ENCODE assay signal across 16 cellular contexts in the genomic region with DNA sequence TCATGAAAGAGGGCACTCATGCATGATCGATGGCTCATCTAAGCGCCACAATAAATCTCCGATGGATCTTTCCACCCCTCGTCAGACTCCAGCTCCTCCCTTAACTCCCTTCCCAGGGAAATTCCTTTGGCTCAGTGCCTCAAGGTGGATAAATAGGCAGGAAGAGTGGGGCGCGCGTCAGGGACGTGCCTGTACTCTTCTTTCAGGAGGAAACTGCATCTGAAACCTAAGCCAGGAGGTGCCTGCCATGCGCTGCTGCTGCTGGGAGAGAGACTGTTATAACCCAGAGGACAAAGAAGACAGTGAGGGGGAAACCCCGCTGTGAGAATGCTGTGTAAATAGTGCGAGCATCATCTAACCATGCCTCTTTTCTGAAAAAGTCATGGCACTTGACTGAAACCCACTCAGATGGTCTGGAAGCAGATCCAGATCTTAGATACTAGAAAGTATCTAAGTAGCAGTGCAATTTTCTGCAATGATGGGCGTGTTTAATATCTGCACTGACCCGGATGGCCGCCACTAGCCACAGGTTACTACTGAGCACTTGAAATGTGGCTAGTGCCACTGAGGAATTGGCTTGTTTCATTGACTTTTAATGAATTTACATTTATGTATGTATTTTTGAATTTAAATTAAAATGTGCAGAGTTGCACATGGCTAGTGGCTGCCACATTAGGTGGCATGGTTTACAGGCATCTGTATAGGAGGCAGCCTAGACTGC.
DNase-seq lines count a peak whose midpoint lies in the region; ATAC-seq, FAIRE-seq and TF ChIP-seq lines count a peak whose summit lies in the region.
"Had no signal": no experiment of that assay in that cellular context is flagged by ENCODE, and none has a peak within 500 bp of the region (broad histone marks: within the 10 kb centered on the region; RNA-seq: fewer than 3 reads in every experiment).

No MANE protein-coding gene starts in this region.

- no peak overlapping the region for H3K27ac ChIP-seq in PC-9
- H3K27ac ChIP-seq: lower lobe of right lung, ovary had no signal

- TF ChIP-seq CTCF in epithelial cell of esophagus (IDR thresholded peaks at IDR 0.05; ENCODE audit: insufficient read depth, low read depth, low read length, missing control alignments) = no peak
- TF ChIP-seq CTCF in osteocyte (IDR thresholded peaks at IDR 0.05) = no peak
- no peak for TF ChIP-seq CTCF in PC-9 (conservative IDR thresholded peaks at IDR 0.05)

- H3K36me3 ChIP-seq in PC-9 (ENCODE audit: low read depth) = no peaks in the 10 kb centered on the region
- H3K36me3 ChIP-seq: lower lobe of right lung, ovary had no signal

- CTCF ChIA-PET in PC-9 (lab: Charles Lee) = no interaction called here

- H3K4me1 ChIP-seq in PC-9 (replicated peaks; ENCODE audit: insufficient read depth) = no peaks in the 10 kb centered on the region
- H3K4me1 ChIP-seq: lower lobe of right lung had no signal

- no peak overlapping the region for H3K4me2 ChIP-seq in PC-9

- peak overlapping the region; percentile 42 for H3K4me3 Mint-ChIP-seq in osteocyte (ENCODE audit: unreplicated experiment)
- H3K4me3 Mint-ChIP-seq: activated CD4-positive, alpha-beta T cell treated with anti-CD3 and anti-CD28 coated beads, Interleukin-2, amount 10 ng/mL, durations not matched to agents 7 days and 5 days; CD4-positive, alpha-beta T cell; T-cell had no signal

- DNase-seq in HT-29 (ENCODE audit: low spot score) (peak; percentile 66), NCI-H69 (lab: John Stamatoyannopoulos, UW) (peak; percentile 76), epithelial cell of esophagus (ENCODE audit: low read depth) (peak; percentile 71), osteocyte (ENCODE audit: extremely low spot score, unreplicated experiment) (no peak), PC-9 (no peak), urothelium cell line (ENCODE audit: low spot score) (no peak)
- no peak for DNase-seq in activated CD8-positive, alpha-beta memory T cell treated with anti-CD3 and anti-CD28 coated beads, Interleukin-2, amount 50 U/mL, for 48 hours
- DNase-seq: activated CD4-positive, alpha-beta T cell treated with anti-CD3 and anti-CD28 coated beads, Interleukin-2, amount 10 ng/mL, durations not matched to agents 7 days and 5 days; CD4-positive, alpha-beta T cell; IMR-90; lower lobe of right lung; NCI-H1436 treated with DMSO at 0.1 percent for 48 hours; ovary; T-cell had no signal

- H3K27ac Mint-ChIP-seq in osteocyte (ENCODE audit: unreplicated experiment) = no peak overlapping the region
- H3K27ac Mint-ChIP-seq: activated CD4-positive, alpha-beta T cell treated with anti-CD3 and anti-CD28 coated beads, Interleukin-2, amount 10 ng/mL, durations not matched to agents 7 days and 5 days; activated T-helper 2 cell treated with anti-CD3 and anti-CD28 coated beads, Interferon-gamma antibody, Interleukin-2, Interleukin-4, amounts not matched to agents 10 μg/mL and 5 μg/mL and 100 μg/mL, durations not matched to agents 14 hours and 24 hours and 36 hours; CD4-positive, alpha-beta T cell; T-cell had no signal

- FAIRE-seq in urothelium cell line (lab: Jason Lieb, UNC) = no peak

- no TSS peak for BruUV-seq in PC-9 (replicated peaks; lab: Mats Ljungman, UMichigan)

- no peak overlapping the region for H2AFZ ChIP-seq in PC-9

- no peaks in the 10 kb centered on the region for H3K9me3 ChIP-seq in PC-9 (ENCODE audit: insufficient read depth, low read depth)
- H3K9me3 ChIP-seq: lower lobe of right lung, ovary had no signal

- no peaks in the 10 kb centered on the region for H3K36me3 Mint-ChIP-seq in osteocyte (ENCODE audit: unreplicated experiment)
- H3K36me3 Mint-ChIP-seq: T-cell had no signal

- no peaks in the 10 kb centered on the region for H3K9me2 ChIP-seq in PC-9 (ENCODE audit: insufficient read depth)

- no peaks in the 10 kb centered on the region for H3K27me3 ChIP-seq in PC-9 (ENCODE audit: insufficient read depth, low read depth)
- H3K27me3 ChIP-seq: ovary had no signal

- no peak overlapping the region for H3K4me3 ChIP-seq in epithelial cell of esophagus (ENCODE audit: low read length)
- no peak overlapping the region for H3K4me3 ChIP-seq in PC-9
- H3K4me3 ChIP-seq: lower lobe of right lung, ovary had no signal

- H4K20me1 ChIP-seq in PC-9 (ENCODE audit: insufficient read depth) = no peaks in the 10 kb centered on the region

- POLR2A ChIA-PET in PC-9 (lab: Charles Lee; ENCODE audit: unreplicated experiment) = no interaction called here

- no peak for ATAC-seq in GM18907 (IDR thresholded peaks at IDR 0.05; ENCODE audit: unreplicated experiment)
- ATAC-seq: lower lobe of right lung, T-cell had no signal

- H3K9me3 Mint-ChIP-seq in osteocyte (ENCODE audit: unreplicated experiment) = no peaks in the 10 kb centered on the region
- H3K9me3 Mint-ChIP-seq: activated CD4-positive, alpha-beta T cell treated with anti-CD3 and anti-CD28 coated beads, Interleukin-2, amount 10 ng/mL, durations not matched to agents 7 days and 5 days; activated T-helper 2 cell treated with anti-CD3 and anti-CD28 coated beads, Interferon-gamma antibody, Interleukin-2, Interleukin-4, amounts not matched to agents 10 μg/mL and 5 μg/mL and 100 μg/mL, durations not matched to agents 14 hours and 24 hours and 36 hours; CD4-positive, alpha-beta T cell; T-cell had no signal

- peaks cover 6% of the 10 kb centered on the region for H3K4me1 Mint-ChIP-seq in osteocyte (ENCODE audit: unreplicated experiment)
- H3K4me1 Mint-ChIP-seq: activated CD4-positive, alpha-beta T cell treated with anti-CD3 and anti-CD28 coated beads, Interleukin-2, amount 10 ng/mL, durations not matched to agents 7 days and 5 days; T-cell had no signal

- H3K27me3 Mint-ChIP-seq in osteocyte (ENCODE audit: unreplicated experiment) = no peaks in the 10 kb centered on the region
- H3K27me3 Mint-ChIP-seq: activated CD4-positive, alpha-beta T cell treated with anti-CD3 and anti-CD28 coated beads, Interleukin-2, amount 10 ng/mL, durations not matched to agents 7 days and 5 days; CD4-positive, alpha-beta T cell had no signal

- no peaks in the 10 kb centered on the region; the same call in 1 of the 2 replicates for H3F3A ChIP-seq in PC-9 (ENCODE audit: insufficient read depth, low read depth)

- H3K79me2 ChIP-seq in PC-9 (ENCODE audit: low read depth) = no peaks in the 10 kb centered on the region

- intact Hi-C loops in PC-9 (cut with micrococcal nuclease; ENCODE audit: unreplicated experiment) = no loop called here

Comparison
In these comparisons a context has a peak if more than half of its experiments do, and no peak if none do; other contexts are left out.
1. DNase-seq: peak in HT-29 (single experiment), NCI-H69 (single experiment) and epithelial cell of esophagus (single experiment); none in osteocyte (single experiment), activated CD8-positive, alpha-beta memory T cell treated with anti-CD3 and anti-CD28 coated beads, Interleukin-2, amount 50 U/mL, for 48 hours (single experiment), PC-9 (0 of 2) and urothelium cell line (single experiment).